In the genomic region with DNA sequence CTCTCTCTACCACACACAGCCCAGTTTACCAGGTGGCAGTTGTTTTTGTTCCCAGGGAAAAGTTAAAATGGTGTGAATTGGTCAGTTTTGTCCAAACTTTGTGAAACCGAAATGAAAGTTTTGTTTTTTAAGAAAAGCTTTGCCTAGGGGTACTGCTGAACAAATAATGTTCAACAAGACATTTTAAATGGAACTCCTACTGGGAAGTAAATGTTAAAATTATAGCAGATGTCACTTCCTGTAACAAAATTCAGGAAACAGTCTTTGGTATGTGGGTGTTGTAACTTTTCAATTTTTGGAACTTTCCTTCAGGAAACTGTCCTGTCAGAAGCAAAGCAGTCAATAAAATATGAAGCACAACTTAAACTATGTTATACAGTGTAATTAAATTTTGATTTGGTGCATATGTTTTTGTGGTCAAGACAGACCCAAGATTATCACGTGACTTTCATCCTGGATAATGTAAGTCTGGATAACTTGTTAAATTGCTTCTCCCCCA, we compare ENCODE assay signal across 9 cellular contexts.
DNase-seq lines count a peak whose midpoint lies in the region; ATAC-seq and TF ChIP-seq lines count a peak whose summit lies in the region.
"Had no signal": no experiment of that assay in that cellular context is flagged by ENCODE, and none has a peak within 500 bp of the region (broad histone marks: within the 10 kb centered on the region; RNA-seq: fewer than 3 reads in every experiment).

No MANE protein-coding gene starts in this region.

- no peaks in the 10 kb centered on the region for H3K9me3 ChIP-seq in spleen

- no peaks in the 10 kb centered on the region for H3K27me3 Mint-ChIP-seq in activated T-helper 2 cell treated with anti-CD3 and anti-CD28 coated beads, Interferon-gamma antibody, Interleukin-2, Interleukin-4, amounts not matched to agents 10 μg/mL and 5 μg/mL and 100 μg/mL, durations not matched to agents 14 hours and 24 hours and 36 hours (ENCODE audit: low read depth)

- no peaks in the 10 kb centered on the region for H3K27me3 ChIP-seq in spleen (replicated peaks in 1 of 7)

- ATAC-seq in left ventricle myocardium superior: peak; percentile 12
- ATAC-seq in HG02870 (IDR thresholded peaks at IDR 0.05; ENCODE audit: unreplicated experiment): no peak
- ATAC-seq in GM19328 (IDR thresholded peaks at IDR 0.05; ENCODE audit: unreplicated experiment): no peak

- H3K36me3 Mint-ChIP-seq in activated T-helper 2 cell treated with anti-CD3 and anti-CD28 coated beads, Interferon-gamma antibody, Interleukin-2, Interleukin-4, amounts not matched to agents 10 μg/mL and 5 μg/mL and 100 μg/mL, durations not matched to agents 14 hours and 24 hours and 36 hours (ENCODE audit: low read depth): peaks cover 10% of the 10 kb centered on the region

- H3K4me3 ChIP-seq in spleen: no peak overlapping the region

- H3K27ac Mint-ChIP-seq in activated T-helper 2 cell treated with anti-CD3 and anti-CD28 coated beads, Interferon-gamma antibody, Interleukin-2, Interleukin-4, amounts not matched to agents 10 μg/mL and 5 μg/mL and 100 μg/mL, durations not matched to agents 14 hours and 24 hours and 36 hours: peak overlapping the region; percentile 28

- H3K4me3 Mint-ChIP-seq in activated T-helper 2 cell treated with anti-CD3 and anti-CD28 coated beads, Interferon-gamma antibody, Interleukin-2, Interleukin-4, amounts not matched to agents 10 μg/mL and 5 μg/mL and 100 μg/mL, durations not matched to agents 14 hours and 24 hours and 36 hours (ENCODE audit: low read depth): peak overlapping the region; percentile 46

- H3K27ac ChIP-seq in spleen: peak overlapping the region in 7 of 8 donors; percentile 42 to 95 (median 64)

- H3K4me1 Mint-ChIP-seq in activated T-helper 2 cell treated with anti-CD3 and anti-CD28 coated beads, Interferon-gamma antibody, Interleukin-2, Interleukin-4, amounts not matched to agents 10 μg/mL and 5 μg/mL and 100 μg/mL, durations not matched to agents 14 hours and 24 hours and 36 hours (ENCODE audit: low read depth): peaks cover 83% of the 10 kb centered on the region

- H3K4me1 ChIP-seq in spleen: peaks cover 27 to 100% (median 89%) of the 10 kb centered on the region in 6 donors

- DNase-seq in HCEC 1CT (peak; percentile 52), left ventricle myocardium superior (no peak), spleen (no peak), RPMI8226 (no peak), foreskin melanocyte (no peak)
- DNase-seq in activated T-helper 2 cell treated with anti-CD3 and anti-CD28 coated beads, Interferon-gamma antibody, Interleukin-2, Interleukin-4, amounts not matched to agents 10 μg/mL and 5 μg/mL and 100 μg/mL, durations not matched to agents 14 hours and 24 hours and 36 hours (ENCODE audit: low spot score): no peak
- DNase-seq: amniotic stem cell had no signal

- H3K36me3 ChIP-seq in spleen: no peaks in the 10 kb centered on the region

- H3K9me3 Mint-ChIP-seq in activated T-helper 2 cell treated with anti-CD3 and anti-CD28 coated beads, Interferon-gamma antibody, Interleukin-2, Interleukin-4, amounts not matched to agents 10 μg/mL and 5 μg/mL and 100 μg/mL, durations not matched to agents 14 hours and 24 hours and 36 hours: no peaks in the 10 kb centered on the region

- no peak for TF ChIP-seq CTCF in spleen (IDR thresholded peaks at IDR 0.05 in 8 of 11, conservative IDR thresholded peaks at IDR 0.05 in 3 of 11)

- TF ChIP-seq POLR2A in spleen (IDR thresholded peaks at IDR 0.05): no peak

- WGBS in spleen, 5 donors: 16 to 31% (median 20%) methylated on average over 2 of the region's 2 CpGs

- intact Hi-C loops in activated T-helper 2 cell treated with anti-CD3 and anti-CD28 coated beads, Interferon-gamma antibody, Interleukin-2, Interleukin-4, amounts not matched to agents 10 μg/mL and 5 μg/mL and 100 μg/mL, durations not matched to agents 14 hours and 24 hours and 36 hours (cut with micrococcal nuclease): no loop called here
- intact Hi-C loops in left ventricle myocardium superior (cut with micrococcal nuclease) (no loop called here), spleen (cut with DNase I; ENCODE audit: low total_unique reads) (no loop called here)
